ENCODE assay signal across 17 cellular contexts in genomic region chr18:6557470-6558245, GRCh38.
DNase-seq lines count a peak whose midpoint lies in the region; ATAC-seq and TF ChIP-seq lines count a peak whose summit lies in the region.
"Had no signal": no experiment of that assay in that cellular context is flagged by ENCODE, and none has a peak within 500 bp of the region (broad histone marks: within the 10 kb centered on the region; RNA-seq: fewer than 3 reads in every experiment).

No MANE protein-coding gene starts in this region.

- H2AFZ ChIP-seq in GM23338 (peak overlapping the region; percentile 79; the same call in 1 of the 2 replicates), SK-N-SH (ENCODE audit: low read depth) (no peak overlapping the region)

- WGBS in SK-N-SH (ENCODE audit: low lambda C conversion rate): 46% methylated on average over 14 of the region's 14 CpGs

- H3K36me3 ChIP-seq in GM23338 (ENCODE audit: insufficient read depth) (no peaks in the 10 kb centered on the region), SK-N-SH (replicated peaks in 1 of 2; ENCODE audit: control insufficient read depth in 1 of 2, insufficient read depth in 2 of 2, low read length in 1 of 2) (no peaks in the 10 kb centered on the region)
- H3K36me3 ChIP-seq: BLaER1, left lung, Peyer's patch had no signal

- H3K9ac ChIP-seq in SK-N-SH: no peak overlapping the region
- H3K9ac ChIP-seq: BLaER1 had no signal

- in situ Hi-C loops in GM13977 (cut with MboI; ENCODE audit: low pct_unique_long_range_greater_than_20kb, low sequenced_read_pairs, unreplicated experiment): no loop called here

- H3K4me1 Mint-ChIP-seq in GM23338: peaks cover 28% of the 10 kb centered on the region
- no peaks in the 10 kb centered on the region for H3K4me1 Mint-ChIP-seq in activated naive CD4-positive, alpha-beta T cell treated with anti-CD3 and anti-CD28 coated beads for 36 hours (ENCODE audit: low read depth)
- H3K4me1 Mint-ChIP-seq: naive thymus-derived CD4-positive, alpha-beta T cell had no signal

- no peak overlapping the region for H3K4me2 ChIP-seq in GM23338
- no peak overlapping the region for H3K4me2 ChIP-seq in SK-N-SH
- H3K4me2 ChIP-seq: BLaER1 had no signal

- POLR2A ChIA-PET in SK-N-SH (lab: Yijun Ruan, JAX): no interaction called here

- TF ChIP-seq CTCF in GM23338 (conservative IDR thresholded peaks at IDR 0.05; ENCODE audit: low read depth in 2 of 2) (no peak), SK-N-SH (IDR thresholded peaks at IDR 0.05) (no peak), GM13977 (IDR thresholded peaks at IDR 0.05; ENCODE audit: extremely low read depth, insufficient read depth, missing control alignments) (no peak)

- intact Hi-C loops in activated naive CD4-positive, alpha-beta T cell treated with anti-CD3 and anti-CD28 coated beads for 36 hours (cut with micrococcal nuclease): no loop called here

- H3K27ac ChIP-seq in GM23338 (ENCODE audit: low read depth) (no peak overlapping the region), SK-N-SH (ENCODE audit: low read depth in 2 of 2, low read length in 1 of 2) (peak overlapping the region in 1 of 2 experiments; percentile 96; a peak in 2 of 4 replicates)
- H3K27ac ChIP-seq: BLaER1, coronary artery, Peyer's patch had no signal

- ATAC-seq in GM23338: peak; percentile 78
- ATAC-seq: activated CD8-positive, alpha-beta T cell treated with anti-CD3 and anti-CD28 coated beads, Interleukin-2, amount 10 ng/mL, durations not matched to agents 7 days and 5 days; left lung; naive thymus-derived CD4-positive, alpha-beta T cell had no signal

- no peaks in the 10 kb centered on the region for H3K9me3 Mint-ChIP-seq in GM23338
- no peaks in the 10 kb centered on the region for H3K9me3 Mint-ChIP-seq in activated naive CD4-positive, alpha-beta T cell treated with anti-CD3 and anti-CD28 coated beads for 36 hours

- H3K27ac Mint-ChIP-seq in GM23338: no peak overlapping the region
- no peak overlapping the region for H3K27ac Mint-ChIP-seq in activated naive CD4-positive, alpha-beta T cell treated with anti-CD3 and anti-CD28 coated beads for 36 hours
- H3K27ac Mint-ChIP-seq: activated CD8-positive, alpha-beta T cell treated with anti-CD3 and anti-CD28 coated beads, Interleukin-2, amount 10 ng/mL, durations not matched to agents 7 days and 5 days; naive thymus-derived CD4-positive, alpha-beta T cell had no signal

- H3K36me3 Mint-ChIP-seq in GM23338 (ENCODE audit: low read depth): no peaks in the 10 kb centered on the region; the same call in 2 of the 3 replicates
- no peaks in the 10 kb centered on the region for H3K36me3 Mint-ChIP-seq in activated naive CD4-positive, alpha-beta T cell treated with anti-CD3 and anti-CD28 coated beads for 36 hours (ENCODE audit: low read depth)
- H3K36me3 Mint-ChIP-seq: naive thymus-derived CD4-positive, alpha-beta T cell had no signal

- peaks cover 22% of the 10 kb centered on the region; the same call in 1 of the 2 replicates for H3K4me1 ChIP-seq in GM23338 (ENCODE audit: insufficient read depth)
- peaks cover 0 to 35% of the 10 kb centered on the region in 2 experiments; a peak in 2 of 4 replicates for H3K4me1 ChIP-seq in SK-N-SH (ENCODE audit: control insufficient read depth in 1 of 2, insufficient read depth in 2 of 2, low read depth in 1 of 2, low read length in 1 of 2)
- H3K4me1 ChIP-seq: BLaER1, Peyer's patch had no signal

- H3K9me3 ChIP-seq in SK-N-SH: no peaks in the 10 kb centered on the region
- H3K9me3 ChIP-seq: BLaER1, left lung, Peyer's patch had no signal

- no peak overlapping the region for H3K4me3 Mint-ChIP-seq in GM23338
- no peak overlapping the region for H3K4me3 Mint-ChIP-seq in activated naive CD4-positive, alpha-beta T cell treated with anti-CD3 and anti-CD28 coated beads for 36 hours
- H3K4me3 Mint-ChIP-seq: activated CD8-positive, alpha-beta T cell treated with anti-CD3 and anti-CD28 coated beads, Interleukin-2, amount 10 ng/mL, durations not matched to agents 7 days and 5 days; naive thymus-derived CD4-positive, alpha-beta T cell had no signal

- H3K79me2 ChIP-seq in GM23338 (replicated peaks; ENCODE audit: insufficient read depth): no peaks in the 10 kb centered on the region
- no peaks in the 10 kb centered on the region for H3K79me2 ChIP-seq in SK-N-SH (ENCODE audit: insufficient read depth)

- H3K27me3 Mint-ChIP-seq in GM23338 (ENCODE audit: insufficient read depth, low read depth, poor library complexity): peaks cover 8% of the 10 kb centered on the region
- H3K27me3 Mint-ChIP-seq in activated naive CD4-positive, alpha-beta T cell treated with anti-CD3 and anti-CD28 coated beads for 36 hours (ENCODE audit: low read depth): peaks cover 4% of the 10 kb centered on the region

- peak; percentile 12 for DNase-seq in GM23338 (ENCODE audit: low spot score)
- peak; percentile 78 for DNase-seq in SK-N-SH
- DNase-seq in fibroblast of the conjunctiva (ENCODE audit: low read depth): peak; percentile 60
- DNase-seq in retina: peak; percentile 68
- DNase-seq in DMS53 (lab: John Stamatoyannopoulos, UW): no peak
- DNase-seq in GM13977 (ENCODE audit: low spot score): no peak
- DNase-seq in activated naive CD4-positive, alpha-beta T cell treated with anti-CD3 and anti-CD28 coated beads for 36 hours: no peak
- no peak for DNase-seq in T-helper 1 cell
- DNase-seq: activated CD8-positive, alpha-beta T cell treated with anti-CD3 and anti-CD28 coated beads, Interleukin-2, amount 10 ng/mL, durations not matched to agents 7 days and 5 days; DMS 273 treated with DMSO at 0.1 percent for 48 hours; left lung; naive thymus-derived CD4-positive, alpha-beta T cell; NCI-H146; NCI-H524; Peyer's patch had no signal

- CTCF ChIA-PET in SK-N-SH (lab: Yijun Ruan, JAX): interaction anchor here (0.6 to 1.8 kb wide), 7 partner anchors 15 to 1036 kb away, joined by 3 to 18 read pairs (median 5); no protein-coding TSS in a partner anchor
- CTCF ChIA-PET in activated naive CD4-positive, alpha-beta T cell treated with anti-CD3 and anti-CD28 coated beads for 36 hours (lab: Charles Lee): no interaction called here

- no peaks in the 10 kb centered on the region for H4K20me1 ChIP-seq in GM23338 (replicated peaks; ENCODE audit: insufficient read depth)
- H4K20me1 ChIP-seq in SK-N-SH (ENCODE audit: insufficient read depth): no peaks in the 10 kb centered on the region
- H4K20me1 ChIP-seq: BLaER1 had no signal

- 0 out of 2 replicates have a peak, but pooled peaks cover 4% of the 10 kb centered on the region for H3F3A ChIP-seq in GM23338 (replicated peaks; ENCODE audit: low read depth)
- no peaks in the 10 kb centered on the region for H3F3A ChIP-seq in SK-N-SH (replicated peaks; ENCODE audit: insufficient read depth)

- no peaks in the 10 kb centered on the region for H3K27me3 ChIP-seq in GM23338 (ENCODE audit: insufficient read depth)
- H3K27me3 ChIP-seq in SK-N-SH (ENCODE audit: insufficient read depth): no peaks in the 10 kb centered on the region
- H3K27me3 ChIP-seq: BLaER1, left lung, Peyer's patch had no signal

- peak in 1 of 2 experiments; percentile 86; a peak in 2 of 4 replicates for TF ChIP-seq EP300 in SK-N-SH (IDR thresholded peaks at IDR 0.05; ENCODE audit: borderline replicate concordance in 1 of 2, low read depth in 1 of 2, low read length in 1 of 2)

- H3K4me3 ChIP-seq in GM23338: no peak overlapping the region
- H3K4me3 ChIP-seq in SK-N-SH (ENCODE audit: low read depth in 2 of 2, low read length in 1 of 2): no peak overlapping the region; a peak in 1 of 4 replicates
- H3K4me3 ChIP-seq: BLaER1, coronary artery, left lung, Peyer's patch had no signal

- peak; percentile 17; the same call in 1 of the 2 replicates for TF ChIP-seq RAD21 in SK-N-SH (IDR thresholded peaks at IDR 0.05; ENCODE audit: low read length)

- H3K9me2 ChIP-seq in GM23338 (ENCODE audit: insufficient read depth) (no peaks in the 10 kb centered on the region), SK-N-SH (no peaks in the 10 kb centered on the region)

TF ChIP-seq in SK-N-SH, 30 proteins besides CTCF, POLR2A, EP300 and RAD21:
- TF ChIP-seq CHD2 (IDR thresholded peaks at IDR 0.05; ENCODE audit: low read length, partially characterized antibody) (peak; percentile 29), MAX (IDR thresholded peaks at IDR 0.05; ENCODE audit: low read depth) (no peak), RCOR1 (IDR thresholded peaks at IDR 0.05; ENCODE audit: low read length) (peak; percentile 82; the same call in 1 of the 2 replicates), TCF12 (IDR thresholded peaks at IDR 0.05) (peak; percentile 52; the same call in 1 of the 2 replicates), NFIC (IDR thresholded peaks at IDR 0.05; ENCODE audit: borderline replicate concordance) (no peak), SMC3 (IDR thresholded peaks at IDR 0.05; ENCODE audit: low read depth, low read length) (no peak), TAF1 (IDR thresholded peaks at IDR 0.05; ENCODE audit: borderline replicate concordance, low read depth, low read length) (no peak), FOXJ3 (CRISPR knock-in tag; IDR thresholded peaks at IDR 0.05) (no peak; the same call in 1 of the 2 replicates), MXI1 (IDR thresholded peaks at IDR 0.05; ENCODE audit: low read depth, low read length) (peak; percentile 29)
- TF ChIP-seq, protein P1, sequence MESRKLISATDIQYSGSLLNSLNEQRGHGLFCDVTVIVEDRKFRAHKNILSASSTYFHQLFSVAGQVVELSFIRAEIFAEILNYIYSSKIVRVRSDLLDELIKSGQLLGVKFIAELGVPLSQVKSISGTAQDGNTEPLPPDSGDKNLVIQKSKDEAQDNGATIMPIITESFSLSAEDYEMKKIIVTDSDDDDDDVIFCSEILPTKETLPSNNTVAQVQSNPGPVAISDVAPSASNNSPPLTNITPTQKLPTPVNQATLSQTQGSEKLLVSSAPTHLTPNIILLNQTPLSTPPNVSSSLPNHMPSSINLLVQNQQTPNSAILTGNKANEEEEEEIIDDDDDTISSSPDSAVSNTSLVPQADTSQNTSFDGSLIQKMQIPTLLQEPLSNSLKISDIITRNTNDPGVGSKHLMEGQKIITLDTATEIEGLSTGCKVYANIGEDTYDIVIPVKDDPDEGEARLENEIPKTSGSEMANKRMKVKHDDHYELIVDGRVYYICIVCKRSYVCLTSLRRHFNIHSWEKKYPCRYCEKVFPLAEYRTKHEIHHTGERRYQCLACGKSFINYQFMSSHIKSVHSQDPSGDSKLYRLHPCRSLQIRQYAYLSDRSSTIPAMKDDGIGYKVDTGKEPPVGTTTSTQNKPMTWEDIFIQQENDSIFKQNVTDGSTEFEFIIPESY (IDR thresholded peaks at IDR 0.05; ENCODE audit: borderline replicate concordance, low read depth): no peak

Comparison
In these comparisons a context has a peak if more than half of its experiments do, and no peak if none do; other contexts are left out.
1. DNase-seq: peak in GM23338 (single experiment), SK-N-SH (single experiment), fibroblast of the conjunctiva (single experiment) and retina (single experiment); none in DMS53 (single experiment), GM13977 (single experiment), activated naive CD4-positive, alpha-beta T cell treated with anti-CD3 and anti-CD28 coated beads for 36 hours (single experiment) and T-helper 1 cell (0 of 5).